ENCODE assay signal across 8 cellular contexts in the genomic region with DNA sequence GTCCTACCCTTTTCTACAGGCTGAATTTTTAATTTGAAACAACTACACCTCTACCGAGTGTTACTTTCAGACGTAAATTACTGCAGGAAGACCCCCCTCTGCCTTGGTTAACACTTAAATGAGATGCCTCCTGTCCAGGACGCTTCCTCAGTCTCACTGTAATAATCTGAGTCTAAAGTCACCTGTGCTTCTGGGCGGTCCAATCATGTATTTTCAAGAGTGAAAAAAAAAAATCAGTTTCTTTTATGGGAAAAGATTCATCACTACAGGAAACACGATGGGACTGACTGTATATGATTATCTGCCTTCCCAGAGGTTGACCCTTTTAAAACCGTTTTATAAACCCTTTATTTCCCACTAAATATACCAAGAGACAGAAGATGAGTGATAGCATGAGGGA. TPM values are rescaled to one million over a fixed set of nuclear protein-coding genes. Genes with fewer than 3 reads are reported as not detected.
DNase-seq lines count a peak whose midpoint lies in the region; TF ChIP-seq lines count a peak whose summit lies in the region.

No MANE protein-coding gene starts in this region.

- H3K27ac Mint-ChIP-seq in T-helper 1 cell treated with Interleukin-12 subunit alpha and Interleukin-12 subunit beta and Interleukin-4 antibody, amounts not matched to agents 30 μg/mL and 1 μg/mL, for 36 hours = peak overlapping the region; percentile 69
- peak overlapping the region; percentile 4 for H3K27ac Mint-ChIP-seq in activated naive CD8-positive, alpha-beta T cell
- no peak overlapping the region for H3K27ac Mint-ChIP-seq in immature natural killer cell

- H3K4me1 ChIP-seq in stomach = peaks cover 13 to 65% (median 30%) of the 10 kb centered on the region in 4 donors

- intact Hi-C loops in stomach (cut with DNase I; ENCODE audit: low total_unique reads) = no loop called here

- TF ChIP-seq POLR2A in stomach (IDR thresholded peaks at IDR 0.05) = no peak

- peaks cover 3% of the 10 kb centered on the region for H3K36me3 Mint-ChIP-seq in T-helper 1 cell treated with Interleukin-12 subunit alpha and Interleukin-12 subunit beta and Interleukin-4 antibody, amounts not matched to agents 30 μg/mL and 1 μg/mL, for 36 hours (ENCODE audit: low read depth)
- H3K36me3 Mint-ChIP-seq in activated naive CD8-positive, alpha-beta T cell = no peaks in the 10 kb centered on the region
- H3K36me3 Mint-ChIP-seq in immature natural killer cell = peaks cover 0 to 6% (median 0%) of the 10 kb centered on the region in 3 donors

- 12 to 29% (median 14%) methylated on average over 6 of the region's 6 CpGs for WGBS in stomach, 5 donors

- H3K4me1 Mint-ChIP-seq in T-helper 1 cell treated with Interleukin-12 subunit alpha and Interleukin-12 subunit beta and Interleukin-4 antibody, amounts not matched to agents 30 μg/mL and 1 μg/mL, for 36 hours (ENCODE audit: low read depth) = peaks cover 39% of the 10 kb centered on the region
- peaks cover 23% of the 10 kb centered on the region for H3K4me1 Mint-ChIP-seq in activated naive CD8-positive, alpha-beta T cell (ENCODE audit: low read depth)
- peaks cover 5 to 13% of the 10 kb centered on the region in 2 donors for H3K4me1 Mint-ChIP-seq in immature natural killer cell

- no peak for TF ChIP-seq EP300 in stomach (IDR thresholded peaks at IDR 0.05)

- peak overlapping the region; percentile 62 to 98 (median 92) for H3K27ac ChIP-seq in stomach

- H3K9me3 ChIP-seq in stomach = no peaks in the 10 kb centered on the region

- H3K9me3 Mint-ChIP-seq in T-helper 1 cell treated with Interleukin-12 subunit alpha and Interleukin-12 subunit beta and Interleukin-4 antibody, amounts not matched to agents 30 μg/mL and 1 μg/mL, for 36 hours = no peaks in the 10 kb centered on the region
- no peaks in the 10 kb centered on the region for H3K9me3 Mint-ChIP-seq in activated naive CD8-positive, alpha-beta T cell (ENCODE audit: low read depth)
- peaks cover 0 to 3% (median 0%) of the 10 kb centered on the region in 6 donors for H3K9me3 Mint-ChIP-seq in immature natural killer cell

- H3K36me3 ChIP-seq in stomach = no peaks in the 10 kb centered on the region

- peak overlapping the region; percentile 91 for H3K4me3 Mint-ChIP-seq in T-helper 1 cell treated with Interleukin-12 subunit alpha and Interleukin-12 subunit beta and Interleukin-4 antibody, amounts not matched to agents 30 μg/mL and 1 μg/mL, for 36 hours
- H3K4me3 Mint-ChIP-seq in activated naive CD8-positive, alpha-beta T cell = peak overlapping the region; percentile 93
- peak overlapping the region in 4 of 5 donors; percentile 54 to 64 (median 59) for H3K4me3 Mint-ChIP-seq in immature natural killer cell

- H3K27me3 ChIP-seq in stomach = peaks cover 0 to 4% (median 0%) of the 10 kb centered on the region in 3 donors

- DNase-seq in T-helper 1 cell (no peak), immature natural killer cell (no peak), stomach (no peak), NCI-H1092 (lab: John Stamatoyannopoulos, UW) (no peak), MV-4-11 (lab: John Stamatoyannopoulos, UW) (no peak), GM03348 (ENCODE audit: low spot score) (no peak)

- H3K4me3 ChIP-seq in stomach = peak overlapping the region; percentile 54 to 57 (median 56)

- H3K27me3 Mint-ChIP-seq in T-helper 1 cell treated with Interleukin-12 subunit alpha and Interleukin-12 subunit beta and Interleukin-4 antibody, amounts not matched to agents 30 μg/mL and 1 μg/mL, for 36 hours (ENCODE audit: low read depth) = peaks cover 32% of the 10 kb centered on the region
- peaks cover 14% of the 10 kb centered on the region for H3K27me3 Mint-ChIP-seq in activated naive CD8-positive, alpha-beta T cell
- peaks cover 6 to 25% (median 13%) of the 10 kb centered on the region in 3 donors for H3K27me3 Mint-ChIP-seq in immature natural killer cell (ENCODE audit: low read depth in 3 of 3)

- no peak for TF ChIP-seq CTCF in stomach (IDR thresholded peaks at IDR 0.05)

RNA-seq across cellular contexts. Expression of a gene that starts 0.8 kb away (rescaled TPM):
- polyA plus RNA-seq in immature natural killer cell (1 to 10 TPM in 1 of 3 donors, under 1 TPM in 2; 0.24 to 1.9 (median 0.49) TPM), stomach (10 to 100 TPM; 18.5 to 66.9 (median 34.5) TPM)
- 100 to 1,000 TPM; 124 to 448 (median 207) TPM for total RNA-seq in stomach

Comparison
In these comparisons a context has a peak if more than half of its experiments do, and no peak if none do; other contexts are left out.
1. H3K27ac Mint-ChIP-seq: peak in T-helper 1 cell treated with Interleukin-12 subunit alpha and Interleukin-12 subunit beta and Interleukin-4 antibody, amounts not matched to agents 30 μg/mL and 1 μg/mL, for 36 hours (single experiment) and activated naive CD8-positive, alpha-beta T cell (single experiment); none in immature natural killer cell (0 of 6).
2. RNA of a gene that starts 0.8 kb away (polyA plus RNA-seq): 18.5 to 66.9 TPM in stomach; 0.24 to 1.9 TPM in immature natural killer cell; every median in the first group is over 4 times any median in the second.
3. Peak in every context shown above with its lines, with median percentiles within 50 percentile points of each other: H3K4me3 Mint-ChIP-seq.